ENCODE assay signal across 29 cellular contexts in the genomic region with DNA sequence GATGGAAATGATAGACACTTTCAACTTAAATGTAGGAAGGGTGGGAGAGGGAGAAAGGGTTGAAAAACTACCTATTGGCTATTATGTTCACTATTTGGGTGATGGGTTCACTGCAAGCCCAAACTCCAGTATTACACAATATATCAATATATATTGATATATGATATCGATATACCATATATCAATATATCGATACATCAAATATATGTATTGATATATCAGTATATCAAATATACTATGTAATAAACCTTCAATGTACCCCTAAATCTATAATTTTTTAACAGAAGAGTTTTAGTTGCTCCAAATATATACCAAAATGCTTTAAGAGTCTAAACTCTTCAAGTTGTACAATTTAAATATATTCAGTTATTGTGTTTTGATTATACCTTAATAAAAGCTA.
"Had no signal": no experiment of that assay in that cellular context is flagged by ENCODE, and none has a peak within 500 bp of the region (broad histone marks: within the 10 kb centered on the region; RNA-seq: fewer than 3 reads in every experiment).

No MANE protein-coding gene starts in this region.

- H3K9me3 ChIP-seq: neutrophil, ovary, psoas muscle, right lobe of liver, sigmoid colon, spleen, stomach, thoracic aorta, thyroid gland, tibial nerve, upper lobe of left lung, vagina had no signal

- H3K4me1 ChIP-seq: parathyroid adenoma, psoas muscle, right lobe of liver, sigmoid colon, spleen, stomach, thyroid gland, tibial nerve, upper lobe of left lung, vagina had no signal

- H3K27me3 ChIP-seq: neutrophil, ovary, right lobe of liver, sigmoid colon, spleen, stomach, thyroid gland, tibial nerve, upper lobe of left lung, vagina had no signal

- H3K4me3 ChIP-seq: ovary, psoas muscle, right lobe of liver, sigmoid colon, smooth muscle cell, spleen, stomach, thoracic aorta, thyroid gland, tibial nerve, upper lobe of left lung, vagina had no signal

- H2AFZ ChIP-seq: parathyroid adenoma had no signal

- H3K9ac ChIP-seq: parathyroid adenoma had no signal

- H3K27ac ChIP-seq: neutrophil, ovary, parathyroid adenoma, psoas muscle, right lobe of liver, sigmoid colon, spleen, stomach, thoracic aorta, thyroid gland, tibial nerve, upper lobe of left lung, vagina had no signal

- FAIRE-seq: urothelium cell line had no signal

- ATAC-seq: naive thymus-derived CD8-positive, alpha-beta T cell; natural killer cell treated with Interleukin-12 subunit alpha and Interleukin-12 subunit beta and Interleukin-15 and Interleukin-18, amount 100 ng/mL, for 72 hours; psoas muscle; right cardiac atrium; right lobe of liver; stimulated activated effector memory CD8-positive, alpha-beta T cell treated with anti-CD3 and anti-CD28 coated beads, Interleukin-12 subunit alpha, Interleukin-12 subunit beta, amount 100 ng/mL, for 72 hours; stimulated activated naive B cell treated with anti-CD40 and anti-IgM and Interleukin-4, amounts not matched to agents 10 μg/mL and 1 μg/mL and 100 μg/mL, for 72 hours had no signal

- DNase-seq: naive thymus-derived CD8-positive, alpha-beta T cell; nephron progenitor cell; nucleus accumbens; ovary; posterior cingulate gyrus; psoas muscle; right cardiac atrium; right lobe of liver; sigmoid colon; spleen; stimulated activated CD4-positive, alpha-beta T cell treated with anti-CD3 and anti-CD28 coated beads, Interleukin-15, amount 100 ng/mL, for 24 hours; stimulated activated CD4-positive, alpha-beta T cell treated with anti-CD3 and anti-CD28 coated beads, Interleukin-2, amount 100 ng/mL, for 24 hours; stimulated activated CD4-positive, alpha-beta T cell treated with anti-CD3 and anti-CD28 coated beads, Interleukin-2, amount 100 ng/mL, for 48 hours; stimulated activated CD4-positive, alpha-beta T cell treated with anti-CD3 and anti-CD28 coated beads, Interleukin-4, amount 100 ng/mL, for 24 hours; stimulated activated naive B cell treated with anti-CD40 and anti-IgM and Interleukin-4, amounts not matched to agents 10 μg/mL and 1 μg/mL and 100 μg/mL, for 72 hours; stimulated activated naive CD4-positive, alpha-beta T cell treated with Interleukin-2 at 50 U/mL for 16 hours; stomach; thyroid gland; trophoblast cell; upper lobe of left lung had no signal

- H3K4me2 ChIP-seq: smooth muscle cell had no signal

- H3K79me2 ChIP-seq: parathyroid adenoma had no signal

- H3K36me3 ChIP-seq: neutrophil, ovary, right lobe of liver, sigmoid colon, spleen, stomach, thoracic aorta, thyroid gland, tibial nerve, upper lobe of left lung, vagina had no signal
